ENCODE assay signal across 8 cellular contexts in genomic region chr7:128531105-128531954, GRCh38. TPM values are rescaled to one million over a fixed set of nuclear protein-coding genes. Genes with fewer than 3 reads are reported as not detected.
DNase-seq lines count a peak whose midpoint lies in the region; ATAC-seq, FAIRE-seq and TF ChIP-seq lines count a peak whose summit lies in the region.
"Not testable (repeated sequence)": the region's sequence is repeated elsewhere in the genome, so short reads cannot be mapped to it uniquely, and the experiment has no call there.

No MANE protein-coding gene starts in this region.

- TF ChIP-seq RAD21 in Ishikawa (IDR thresholded peaks at IDR 0.05; ENCODE audit: low read depth), result not testable (repeated sequence)

- FAIRE-seq in D721Med (lab: Jason Lieb, UNC), result not testable (repeated sequence)

- not testable (repeated sequence) for TF ChIP-seq EP300 in Ishikawa (IDR thresholded peaks at IDR 0.05; ENCODE audit: borderline replicate concordance)

- peak; percentile 91 for DNase-seq in D721Med (ENCODE audit: insufficient read length, low spot score)
- DNase-seq in OCI-M1 (lab: John Stamatoyannopoulos, UW), result peak; percentile 84
- peak; percentile 86 for DNase-seq in activated T-cell treated with anti-CD3 and anti-CD28 coated beads, Interleukin-2, amount 50 U/mL, for 1 hour
- peak; percentile 71 for DNase-seq in stimulated activated CD8-positive, alpha-beta memory T cell treated with anti-CD3 and anti-CD28 coated beads, Interleukin-4, amount 100 ng/mL, for 24 hours (ENCODE audit: low read depth)

- peak overlapping the region; percentile 61 to 74 for H3K4me3 ChIP-seq in esophagus (ENCODE audit: low read depth in 1 of 2, low read length in 2 of 2)
- peak overlapping the region; percentile 75 to 86 for H3K4me3 ChIP-seq in mucosa of rectum (ENCODE audit: low read length in 2 of 2)

- not testable (repeated sequence) for TF ChIP-seq CTCF in D721Med (IDR thresholded peaks at IDR 0.05; ENCODE audit: insufficient read depth, missing control alignments)

- peak overlapping the region; percentile 91 to 97 for H3K27ac ChIP-seq in esophagus (ENCODE audit: low read depth in 2 of 2, low read length in 1 of 2)
- H3K27ac ChIP-seq in mucosa of rectum (ENCODE audit: low read depth in 2 of 2, low read length in 2 of 2), result peak overlapping the region; percentile 86 to 91

- WGBS in esophagus, 2 donors, result 0 to 1% methylated on average over 33 to 92 of the region's 92 CpGs

- H3K9ac ChIP-seq in mucosa of rectum (ENCODE audit: low read depth in 1 of 2, low read length in 2 of 2), result peak overlapping the region; percentile 47 to 83

- H3K4me1 ChIP-seq in esophagus (ENCODE audit: control insufficient read depth in 2 of 2, insufficient read depth in 2 of 2, low read length in 1 of 2); mucosa of rectum (ENCODE audit: control insufficient read depth in 2 of 2, insufficient read depth in 2 of 2, low read length in 2 of 2): not testable (repeated sequence)

- not testable (repeated sequence) for H3K27me3 ChIP-seq in esophagus (ENCODE audit: control insufficient read depth in 1 of 2, insufficient read depth in 2 of 2, low read length in 2 of 2); mucosa of rectum (ENCODE audit: control insufficient read depth in 2 of 2, insufficient read depth in 2 of 2, low read length in 2 of 2)

- ATAC-seq in GM21717 (IDR thresholded peaks at IDR 0.05; ENCODE audit: unreplicated experiment), result peak; percentile 82

- not testable (repeated sequence) for H3K9me3 ChIP-seq in esophagus (ENCODE audit: control insufficient read depth in 2 of 2, insufficient read depth in 1 of 2, low read depth in 1 of 2, low read length in 1 of 2); mucosa of rectum (ENCODE audit: control insufficient read depth in 2 of 2, low read length in 2 of 2)

- H3K36me3 ChIP-seq in esophagus (ENCODE audit: control insufficient read depth in 2 of 2, insufficient read depth in 2 of 2, low read length in 1 of 2); mucosa of rectum (ENCODE audit: control insufficient read depth in 2 of 2, insufficient read depth in 2 of 2, low read length in 2 of 2): not testable (repeated sequence)

TF ChIP-seq in Ishikawa, 13 proteins besides CTCF, POLR2A, EP300 and RAD21:
- 0 out of 2 replicates have a peak, but pooled peaks have one; percentile 29 for TF ChIP-seq NFIC (IDR thresholded peaks at IDR 0.05)
TF ChIP-seq in Ishikawa: peak in this region for 1; not testable (repeated sequence) for 12.

RNA-seq across cellular contexts. Expression of gene METTL2B, which starts 54.8 kb away (rescaled TPM):
- 10 to 100 TPM in 1 of 2 donors, 1 to 10 TPM in 1; 8.2 to 10.5 TPM for polyA plus RNA-seq in esophagus

Comparison
In these comparisons a context has a peak if more than half of its experiments do, and no peak if none do; other contexts are left out.
1. Peak in every context shown above with its lines: DNase-seq, ATAC-seq, H3K4me3 ChIP-seq and H3K27ac ChIP-seq.